1 cellular context compared by ENCODE assay signal in the genomic region with DNA sequence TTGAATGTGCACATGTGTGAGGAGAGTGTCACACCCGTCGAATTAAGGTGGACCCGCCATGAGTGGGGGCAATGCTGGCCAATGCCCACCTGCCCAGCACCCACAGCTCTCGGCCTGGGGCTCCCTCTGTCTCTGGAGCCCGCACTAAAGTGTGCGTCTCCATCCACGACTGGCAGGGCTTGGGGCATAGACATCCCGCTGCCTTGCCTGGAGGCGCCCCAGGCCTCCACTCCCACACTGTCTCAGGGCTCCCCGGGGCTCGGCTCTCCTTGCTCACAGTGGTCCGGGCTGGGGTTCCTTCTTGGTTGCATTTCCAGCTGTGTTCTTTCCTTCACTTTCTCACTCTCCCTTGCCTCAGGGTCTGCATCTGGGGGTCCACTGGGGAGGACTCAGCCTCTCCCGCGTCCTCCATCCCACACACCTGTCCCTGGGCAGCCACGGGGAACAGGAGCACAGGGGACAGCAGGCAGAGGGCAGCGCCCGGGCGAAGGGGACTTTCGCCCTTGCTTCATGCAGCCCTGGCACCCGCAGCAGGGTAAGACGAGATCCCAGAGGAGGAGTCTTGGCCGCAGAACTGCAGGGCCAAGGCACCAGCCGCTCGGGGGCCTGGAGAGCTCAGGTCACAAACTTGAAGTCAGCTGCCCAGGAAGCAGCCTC.
TF ChIP-seq lines count a peak whose summit lies in the region.

No MANE protein-coding gene starts in this region.

TF ChIP-seq in GM23338, 12 proteins besides CTCF, POLR2A, EP300 and RAD21 (continued from another document):
- TF ChIP-seq, protein P1, sequence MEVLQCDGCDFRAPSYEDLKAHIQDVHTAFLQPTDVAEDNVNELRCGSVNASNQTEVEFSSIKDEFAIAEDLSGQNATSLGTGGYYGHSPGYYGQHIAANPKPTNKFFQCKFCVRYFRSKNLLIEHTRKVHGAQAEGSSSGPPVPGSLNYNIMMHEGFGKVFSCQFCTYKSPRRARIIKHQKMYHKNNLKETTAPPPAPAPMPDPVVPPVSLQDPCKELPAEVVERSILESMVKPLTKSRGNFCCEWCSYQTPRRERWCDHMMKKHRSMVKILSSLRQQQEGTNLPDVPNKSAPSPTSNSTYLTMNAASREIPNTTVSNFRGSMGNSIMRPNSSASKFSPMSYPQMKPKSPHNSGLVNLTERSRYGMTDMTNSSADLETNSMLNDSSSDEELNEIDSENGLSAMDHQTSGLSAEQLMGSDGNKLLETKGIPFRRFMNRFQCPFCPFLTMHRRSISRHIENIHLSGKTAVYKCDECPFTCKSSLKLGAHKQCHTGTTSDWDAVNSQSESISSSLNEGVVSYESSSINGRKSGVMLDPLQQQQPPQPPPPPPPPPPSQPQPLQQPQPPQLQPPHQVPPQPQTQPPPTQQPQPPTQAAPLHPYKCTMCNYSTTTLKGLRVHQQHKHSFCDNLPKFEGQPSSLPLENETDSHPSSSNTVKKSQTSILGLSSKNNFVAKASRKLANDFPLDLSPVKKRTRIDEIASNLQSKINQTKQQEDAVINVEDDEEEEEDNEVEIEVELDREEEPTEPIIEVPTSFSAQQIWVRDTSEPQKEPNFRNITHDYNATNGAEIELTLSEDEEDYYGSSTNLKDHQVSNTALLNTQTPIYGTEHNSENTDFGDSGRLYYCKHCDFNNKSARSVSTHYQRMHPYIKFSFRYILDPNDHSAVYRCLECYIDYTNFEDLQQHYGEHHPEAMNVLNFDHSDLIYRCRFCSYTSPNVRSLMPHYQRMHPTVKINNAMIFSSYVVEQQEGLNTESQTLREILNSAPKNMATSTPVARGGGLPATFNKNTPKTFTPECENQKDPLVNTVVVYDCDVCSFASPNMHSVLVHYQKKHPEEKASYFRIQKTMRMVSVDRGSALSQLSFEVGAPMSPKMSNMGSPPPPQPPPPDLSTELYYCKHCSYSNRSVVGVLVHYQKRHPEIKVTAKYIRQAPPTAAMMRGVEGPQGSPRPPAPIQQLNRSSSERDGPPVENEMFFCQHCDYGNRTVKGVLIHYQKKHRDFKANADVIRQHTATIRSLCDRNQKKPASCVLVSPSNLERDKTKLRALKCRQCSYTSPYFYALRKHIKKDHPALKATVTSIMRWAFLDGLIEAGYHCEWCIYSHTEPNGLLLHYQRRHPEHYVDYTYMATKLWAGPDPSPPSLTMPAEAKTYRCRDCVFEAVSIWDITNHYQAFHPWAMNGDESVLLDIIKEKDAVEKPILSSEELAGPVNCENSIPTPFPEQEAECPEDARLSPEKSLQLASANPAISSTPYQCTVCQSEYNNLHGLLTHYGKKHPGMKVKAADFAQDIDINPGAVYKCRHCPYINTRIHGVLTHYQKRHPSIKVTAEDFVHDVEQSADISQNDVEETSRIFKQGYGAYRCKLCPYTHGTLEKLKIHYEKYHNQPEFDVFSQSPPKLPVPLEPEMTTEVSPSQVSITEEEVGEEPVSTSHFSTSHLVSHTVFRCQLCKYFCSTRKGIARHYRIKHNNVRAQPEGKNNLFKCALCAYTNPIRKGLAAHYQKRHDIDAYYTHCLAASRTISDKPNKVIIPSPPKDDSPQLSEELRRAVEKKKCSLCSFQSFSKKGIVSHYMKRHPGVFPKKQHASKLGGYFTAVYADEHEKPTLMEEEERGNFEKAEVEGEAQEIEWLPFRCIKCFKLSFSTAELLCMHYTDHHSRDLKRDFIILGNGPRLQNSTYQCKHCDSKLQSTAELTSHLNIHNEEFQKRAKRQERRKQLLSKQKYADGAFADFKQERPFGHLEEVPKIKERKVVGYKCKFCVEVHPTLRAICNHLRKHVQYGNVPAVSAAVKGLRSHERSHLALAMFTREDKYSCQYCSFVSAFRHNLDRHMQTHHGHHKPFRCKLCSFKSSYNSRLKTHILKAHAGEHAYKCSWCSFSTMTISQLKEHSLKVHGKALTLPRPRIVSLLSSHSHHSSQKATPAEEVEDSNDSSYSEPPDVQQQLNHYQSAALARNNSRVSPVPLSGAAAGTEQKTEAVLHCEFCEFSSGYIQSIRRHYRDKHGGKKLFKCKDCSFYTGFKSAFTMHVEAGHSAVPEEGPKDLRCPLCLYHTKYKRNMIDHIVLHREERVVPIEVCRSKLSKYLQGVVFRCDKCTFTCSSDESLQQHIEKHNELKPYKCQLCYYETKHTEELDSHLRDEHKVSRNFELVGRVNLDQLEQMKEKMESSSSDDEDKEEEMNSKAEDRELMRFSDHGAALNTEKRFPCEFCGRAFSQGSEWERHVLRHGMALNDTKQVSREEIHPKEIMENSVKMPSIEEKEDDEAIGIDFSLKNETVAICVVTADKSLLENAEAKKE (CRISPR knock-in tag; IDR thresholded peaks at IDR 0.05): no peak
- TF ChIP-seq NANOG (IDR thresholded peaks at IDR 0.05; ENCODE audit: borderline replicate concordance) (no peak), ZNF331 (CRISPR knock-in tag; IDR thresholded peaks at IDR 0.05; ENCODE audit: low read depth) (no peak), STAT1 (IDR thresholded peaks at IDR 0.05; ENCODE audit: unreplicated experiment) (no peak), ZNF114 (CRISPR knock-in tag; IDR thresholded peaks at IDR 0.05) (no peak), JUNB (IDR thresholded peaks at IDR 0.05; ENCODE audit: unreplicated experiment) (no peak), POLR2AphosphoS5 (IDR thresholded peaks at IDR 0.05; ENCODE audit: low read depth) (no peak)
TF ChIP-seq in GM23338: peak in this region for 0.
